In genomic region chr7:65081656-65082055, GRCh38 we compare ENCODE assay signal across 8 cellular contexts.
DNase-seq lines count a peak whose midpoint lies in the region; ATAC-seq, FAIRE-seq and TF ChIP-seq lines count a peak whose summit lies in the region.
"Not testable (repeated sequence)": the region's sequence is repeated elsewhere in the genome, so short reads cannot be mapped to it uniquely, and the experiment has no call there.

No MANE protein-coding gene starts in this region.

- peak overlapping the region; percentile 83 for H3K4me3 Mint-ChIP-seq in T-helper 1 cell treated with Interleukin-12 subunit alpha and Interleukin-12 subunit beta and Interleukin-4 antibody, amounts not matched to agents 30 μg/mL and 1 μg/mL, for 36 hours
- H3K4me3 Mint-ChIP-seq in osteocyte (ENCODE audit: unreplicated experiment): peak overlapping the region; percentile 87

- not testable (repeated sequence) for H3K9me1 ChIP-seq in endothelial cell of umbilical vein (replicated peaks; ENCODE audit: control insufficient read depth, extremely low read depth, insufficient read depth, low read length)

- H3K27ac ChIP-seq in HL-60 (replicated peaks) (peak overlapping the region; percentile 76), adrenal gland (peak overlapping the region in 4 of 5 donors; percentile 77 to 94 (median 82)), left lung (peak overlapping the region in 1 of 2 donors; percentile 65), substantia nigra (ENCODE audit: low read depth, low read length, poor library complexity, severe bottlenecking) (peak overlapping the region; percentile 78)
- H3K27ac ChIP-seq in endothelial cell of umbilical vein (ENCODE audit: insufficient read depth, low read depth, low read length): not testable (repeated sequence)

- not testable (repeated sequence) for ATAC-seq in left lung

- CTCF ChIA-PET in BJ (lab: Yijun Ruan, JAX); endothelial cell of umbilical vein (lab: Charles Lee): not testable (repeated sequence)

- not testable (repeated sequence) for H3K4me1 Mint-ChIP-seq in T-helper 1 cell treated with Interleukin-12 subunit alpha and Interleukin-12 subunit beta and Interleukin-4 antibody, amounts not matched to agents 30 μg/mL and 1 μg/mL, for 36 hours (ENCODE audit: low read depth); osteocyte (ENCODE audit: unreplicated experiment)

- H3K4me1 ChIP-seq in adrenal gland (replicated peaks in 1 of 2); endothelial cell of umbilical vein (ENCODE audit: control insufficient read depth, extremely low read depth, insufficient read depth, low read length); left lung: not testable (repeated sequence)

- dilution Hi-C loops in endothelial cell of umbilical vein (cut with MboI; ENCODE audit: extremely low pct_ligation_motif_present, low sequenced_read_pairs): not testable (repeated sequence)

- TF ChIP-seq POLR2A in adrenal gland (IDR thresholded peaks at IDR 0.05); endothelial cell of umbilical vein (IDR thresholded peaks at IDR 0.05; ENCODE audit: low read depth, low read length): not testable (repeated sequence)

- H3K27ac Mint-ChIP-seq in T-helper 1 cell treated with Interleukin-12 subunit alpha and Interleukin-12 subunit beta and Interleukin-4 antibody, amounts not matched to agents 30 μg/mL and 1 μg/mL, for 36 hours: peak overlapping the region; percentile 78
- H3K27ac Mint-ChIP-seq in osteocyte (ENCODE audit: unreplicated experiment): peak overlapping the region; percentile 92

- TF ChIP-seq CTCF in BJ (IDR thresholded peaks at IDR 0.05; ENCODE audit: insufficient read depth, low read depth, low read length); HL-60 (IDR thresholded peaks at IDR 0.05; ENCODE audit: insufficient read depth, low read length); adrenal gland (IDR thresholded peaks at IDR 0.05); endothelial cell of umbilical vein (IDR thresholded peaks at IDR 0.05; ENCODE audit: extremely low read depth in 1 of 2, insufficient read depth in 1 of 2, low read depth in 1 of 2, low read length in 2 of 2); left lung (IDR thresholded peaks at IDR 0.05); osteocyte (IDR thresholded peaks at IDR 0.05): not testable (repeated sequence)

- peak overlapping the region; percentile 26 for H2AFZ ChIP-seq in endothelial cell of umbilical vein (ENCODE audit: low read depth, low read length)

- not testable (repeated sequence) for BruUV-seq in endothelial cell of umbilical vein (replicated peaks; lab: Mats Ljungman, UMichigan)

- DNase-seq in BJ (ENCODE audit: low read depth); HL-60 (ENCODE audit: low read depth in 1 of 2, low spot score in 1 of 2); adrenal gland; endothelial cell of umbilical vein (ENCODE audit: low read depth, low spot score); left lung; osteocyte (ENCODE audit: extremely low spot score, unreplicated experiment): not testable (repeated sequence)
- DNase-seq in substantia nigra (lab: John Stamatoyannopoulos, UW): peak in 1 of 49 donors; percentile 3

- H4K20me1 ChIP-seq in endothelial cell of umbilical vein (replicated peaks; ENCODE audit: control insufficient read depth, extremely low read depth, insufficient read depth, low read length): not testable (repeated sequence)

- not testable (repeated sequence) for H3K9ac ChIP-seq in endothelial cell of umbilical vein (replicated peaks; ENCODE audit: extremely low read depth, insufficient read depth, low read length)

- not testable (repeated sequence) for FAIRE-seq in endothelial cell of umbilical vein (lab: Jason Lieb, UNC)

- H3K36me3 Mint-ChIP-seq in T-helper 1 cell treated with Interleukin-12 subunit alpha and Interleukin-12 subunit beta and Interleukin-4 antibody, amounts not matched to agents 30 μg/mL and 1 μg/mL, for 36 hours (ENCODE audit: low read depth); osteocyte (ENCODE audit: unreplicated experiment): not testable (repeated sequence)

- 93 to 97% (median 94%) methylated on average over 14 to 18 of the region's 19 CpGs for WGBS in adrenal gland, 4 donors

- POLR2A ChIA-PET in BJ (lab: Charles Lee); endothelial cell of umbilical vein (lab: Charles Lee): not testable (repeated sequence)

- H3K27me3 ChIP-seq in BJ (ENCODE audit: control insufficient read depth, insufficient read depth, low read length); HL-60 (ENCODE audit: insufficient read depth, poor library complexity, severe bottlenecking); adrenal gland; endothelial cell of umbilical vein (ENCODE audit: control insufficient read depth in 2 of 2, insufficient read depth in 2 of 2, low read length in 2 of 2); left lung: not testable (repeated sequence)

- not testable (repeated sequence) for H3K36me3 ChIP-seq in BJ (ENCODE audit: control insufficient read depth, insufficient read depth, low read length); adrenal gland (replicated peaks in 1 of 2); endothelial cell of umbilical vein (ENCODE audit: control insufficient read depth in 2 of 2, extremely low read depth in 1 of 2, insufficient read depth in 2 of 2, low read length in 2 of 2); left lung

- not testable (repeated sequence) for H3K27me3 Mint-ChIP-seq in T-helper 1 cell treated with Interleukin-12 subunit alpha and Interleukin-12 subunit beta and Interleukin-4 antibody, amounts not matched to agents 30 μg/mL and 1 μg/mL, for 36 hours (ENCODE audit: low read depth); osteocyte (ENCODE audit: unreplicated experiment)

- H3K4me2 ChIP-seq in endothelial cell of umbilical vein (ENCODE audit: insufficient read depth, low read length): not testable (repeated sequence)

- H3K79me2 ChIP-seq in endothelial cell of umbilical vein (ENCODE audit: control insufficient read depth, insufficient read depth, low read length): not testable (repeated sequence)

- intact Hi-C loops in adrenal gland (cut with DNase I); left lung (cut with DNase I): not testable (repeated sequence)
- intact Hi-C loops in endothelial cell of umbilical vein (cut with micrococcal nuclease): loop anchor here (5.0 kb wide), 1 partner anchor 291 kb away; the partner anchor contains the start of gene ZNF92

- not testable (repeated sequence) for H3K9me3 ChIP-seq in adrenal gland (replicated peaks in 1 of 3); endothelial cell of umbilical vein (replicated peaks; ENCODE audit: control insufficient read depth, insufficient read depth, low read length); left lung

- H3K9me3 Mint-ChIP-seq in T-helper 1 cell treated with Interleukin-12 subunit alpha and Interleukin-12 subunit beta and Interleukin-4 antibody, amounts not matched to agents 30 μg/mL and 1 μg/mL, for 36 hours; osteocyte (ENCODE audit: unreplicated experiment): not testable (repeated sequence)

- peak overlapping the region; percentile 79 for H3K4me3 ChIP-seq in BJ (ENCODE audit: low read depth, low read length)
- H3K4me3 ChIP-seq in HL-60 (replicated peaks; ENCODE audit: insufficient read depth, low read length): peak overlapping the region; percentile 72
- peak overlapping the region in 1 of 4 donors; percentile 83 for H3K4me3 ChIP-seq in adrenal gland
- not testable (repeated sequence) for H3K4me3 ChIP-seq in endothelial cell of umbilical vein (replicated peaks in 1 of 3; ENCODE audit: insufficient read depth in 1 of 3, low read depth in 1 of 3, low read length in 3 of 3)
- peak overlapping the region; percentile 58 to 68 for H3K4me3 ChIP-seq in left lung
